24 cellular contexts compared by ENCODE assay signal in the genomic region with DNA sequence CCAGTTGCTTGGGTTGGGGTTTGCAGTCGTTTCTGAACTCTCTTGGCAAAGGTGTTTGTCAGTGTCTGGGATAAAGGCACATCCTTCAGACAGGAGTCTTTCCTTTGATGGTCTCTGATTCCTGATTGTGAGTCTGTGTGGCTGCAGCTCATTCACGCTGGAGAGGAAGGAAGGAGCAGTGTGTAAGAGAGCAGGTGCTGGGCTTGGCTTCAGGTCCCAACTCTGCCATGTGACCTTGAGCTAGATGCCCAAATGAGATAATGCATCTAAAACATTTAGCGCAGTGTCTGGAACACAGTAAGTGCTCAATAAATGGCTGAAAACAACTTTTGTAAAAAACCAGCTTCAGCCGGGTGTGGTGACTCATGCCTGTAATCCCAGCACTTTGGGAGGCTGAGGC. TPM values are rescaled to one million over a fixed set of nuclear protein-coding genes. Genes with fewer than 3 reads are reported as not detected.
DNase-seq lines count a peak whose midpoint lies in the region; FAIRE-seq and TF ChIP-seq lines count a peak whose summit lies in the region.
"Had no signal": no experiment of that assay in that cellular context is flagged by ENCODE, and none has a peak within 500 bp of the region (broad histone marks: within the 10 kb centered on the region; RNA-seq: fewer than 3 reads in every experiment).

No MANE protein-coding gene starts in this region.

- no peak overlapping the region for H3K9ac ChIP-seq in H1 (replicated peaks in 1 of 4; ENCODE audit: extremely low read depth in 1 of 4, low read depth in 3 of 4, low read length in 3 of 4)
- H3K9ac ChIP-seq: KMS-11 had no signal

- no peak overlapping the region for H2BK20ac ChIP-seq in H1 (ENCODE audit: low read length)

- H3K4me1 ChIP-seq in H1 (replicated peaks in 1 of 4; ENCODE audit: control insufficient read depth in 3 of 4, insufficient read depth in 4 of 4, low read length in 3 of 4) (peaks cover 0 to 5% (median 0%) of the 10 kb centered on the region in 4 experiments; a peak in 2 of 7 replicates), small intestine (ENCODE audit: control insufficient read depth in 2 of 2, insufficient read depth in 1 of 2, low read depth in 1 of 2, low read length in 1 of 2) (peaks cover 3 to 4% of the 10 kb centered on the region in 2 donors)
- H3K4me1 ChIP-seq in CD4-positive, alpha-beta memory T cell (ENCODE audit: insufficient read depth, low read length) = no peaks in the 10 kb centered on the region
- H3K4me1 ChIP-seq: HAP-1 had no signal

- no peak overlapping the region for H3K56ac ChIP-seq in H1 (replicated peaks; ENCODE audit: insufficient read length, low read depth, low read length)

- H4K5ac ChIP-seq in H1 (ENCODE audit: insufficient read length, low read depth, low read length) = no peak overlapping the region

- TF ChIP-seq CTCF in H1 (IDR thresholded peaks at IDR 0.05; ENCODE audit: control extremely low read depth in 1 of 3, insufficient read depth in 1 of 3, low read depth in 1 of 3, low read length in 3 of 3) = no peak
- no peak for TF ChIP-seq CTCF in RWPE1 (conservative IDR thresholded peaks at IDR 0.05; ENCODE audit: low read depth)

- peaks cover 0 to 3% (median 0%) of the 10 kb centered on the region in 8 donors for H3K9me3 Mint-ChIP-seq in CD4-positive, alpha-beta memory T cell

- no peak overlapping the region for H3K4me3 ChIP-seq in Jurkat, Clone E6-1 (ENCODE audit: low read length)
- H3K4me3 ChIP-seq in H1 (ENCODE audit: extremely low read depth in 1 of 4, insufficient read depth in 2 of 4, low read depth in 3 of 4, low read length in 4 of 4) (no peak overlapping the region), small intestine (ENCODE audit: low read depth in 1 of 2, low read length in 2 of 2) (no peak overlapping the region)
- H3K4me3 ChIP-seq in CD4-positive, alpha-beta memory T cell (ENCODE audit: low read length in 2 of 2) = no peak overlapping the region
- H3K4me3 ChIP-seq: A549, HAP-1 had no signal

- H4K20me1 ChIP-seq in H1 (replicated peaks in 1 of 2; ENCODE audit: control insufficient read depth in 1 of 2, insufficient read depth in 2 of 2, low read length in 2 of 2) = no peaks in the 10 kb centered on the region

- H2BK12ac ChIP-seq in H1 (ENCODE audit: low read depth, low read length) = no peak overlapping the region; the same call in 1 of the 2 replicates

- no peak overlapping the region for H3K18ac ChIP-seq in H1 (ENCODE audit: extremely low read depth, low read length)

- H3K27ac ChIP-seq in H1 (ENCODE audit: low read depth, low read length) (no peak overlapping the region), small intestine (ENCODE audit: low read depth in 1 of 2, low read length in 1 of 2) (no peak overlapping the region), RWPE1 (no peak overlapping the region)
- H3K27ac ChIP-seq in CD4-positive, alpha-beta memory T cell (ENCODE audit: low read depth, low read length) = no peak overlapping the region
- H3K27ac ChIP-seq: 22Rv1, A549, C4-2B, HL-60, KMS-11 had no signal

- no peak overlapping the region for H3K27ac Mint-ChIP-seq in CD4-positive, alpha-beta memory T cell
- H3K27ac Mint-ChIP-seq: CD4-positive, alpha-beta T cell had no signal

- 85% methylated on average over 4 of the region's 4 CpGs; no CpG with 5 or more reads in 1 of the 2 experiments for WGBS in H1 (ENCODE audit: extremely low coverage in 1 of 2, insufficient coverage in 1 of 2, insufficient read length in 1 of 2, insufficient replicate concordance in 2 of 2, low coverage in 1 of 2, low lambda C conversion rate in 2 of 2, missing lambda C conversion rate in 1 of 2), 2 experiments
- 7 to 44% (median 22%) methylated on average over 4 of the region's 4 CpGs for WGBS in small intestine, 3 donors

- H3K4me1 Mint-ChIP-seq in CD4-positive, alpha-beta memory T cell = peaks cover 0 to 1% (median 0%) of the 10 kb centered on the region in 4 donors

- H2BK15ac ChIP-seq in H1 (ENCODE audit: low read length) = no peak overlapping the region

- H3K79me1 ChIP-seq in H1 (ENCODE audit: low read depth, low read length) = no peaks in the 10 kb centered on the region

- intact Hi-C loops in CD4-positive, alpha-beta memory T cell (cut with micrococcal nuclease) = no loop called here

- CTCF ChIA-PET in H1 (lab: Charles Lee; ENCODE audit: partially characterized antibody) (interaction anchor here (0.6 to 1.9 kb wide), 6 partner anchors 12 to 600 kb away, joined by 3 to 4 read pairs (median 3); no protein-coding TSS in a partner anchor), RWPE1 (lab: Yijun Ruan, JAX) (interaction anchor here (0.6 kb wide), 1 partner anchor 26 kb away, joined by 4 read pairs; no protein-coding TSS in a partner anchor)
- CTCF ChIA-PET in CD4-positive, alpha-beta memory T cell (lab: Charles Lee; ENCODE audit: partially characterized antibody) = no interaction called here

- no peaks in the 10 kb centered on the region; a peak in 1 of 7 replicates for H3K27me3 ChIP-seq in H1 (replicated peaks in 1 of 4; ENCODE audit: control insufficient read depth in 3 of 4, extremely low read depth in 1 of 4, insufficient read depth in 3 of 4, low read length in 3 of 4)
- H3K27me3 ChIP-seq in small intestine (ENCODE audit: control insufficient read depth in 2 of 2, insufficient read depth in 2 of 2, low read length in 2 of 2) = no peaks in the 10 kb centered on the region
- no peaks in the 10 kb centered on the region for H3K27me3 ChIP-seq in CD4-positive, alpha-beta memory T cell (ENCODE audit: insufficient read depth, low read length)

- FAIRE-seq in H1 (lab: Jason Lieb, UNC) (no peak), small intestine (lab: Jason Lieb, UNC) (no peak)
- FAIRE-seq: A549, GM12892, GM18507, HepG2 had no signal

- H3K36me3 ChIP-seq in H1 (ENCODE audit: control insufficient read depth in 2 of 4, insufficient read depth in 4 of 4, low read length in 3 of 4) (no peaks in the 10 kb centered on the region), small intestine (ENCODE audit: control insufficient read depth in 2 of 2, insufficient read depth in 2 of 2, low read length in 2 of 2) (no peaks in the 10 kb centered on the region)
- H3K36me3 ChIP-seq in CD4-positive, alpha-beta memory T cell (ENCODE audit: insufficient read depth, low read length) = no peaks in the 10 kb centered on the region
- H3K36me3 ChIP-seq: HAP-1 had no signal

- H3K23me2 ChIP-seq in H1 (ENCODE audit: low read depth, low read length) = no peaks in the 10 kb centered on the region

- no peaks in the 10 kb centered on the region for H3K36me3 Mint-ChIP-seq in CD4-positive, alpha-beta memory T cell

- H3K4ac ChIP-seq in H1 (replicated peaks; ENCODE audit: insufficient read length, low read depth, low read length) = no peak overlapping the region

- no peak overlapping the region for H2BK5ac ChIP-seq in H1 (ENCODE audit: low read depth, low read length)

- TF ChIP-seq EP300 in H1 (IDR thresholded peaks at IDR 0.05; ENCODE audit: borderline replicate concordance in 1 of 2, low read depth in 2 of 2, low read length in 2 of 2) = no peak

- H4K91ac ChIP-seq in H1 (replicated peaks; ENCODE audit: insufficient read length, low read length) = no peak overlapping the region

- no peak overlapping the region for H3K4me3 Mint-ChIP-seq in CD4-positive, alpha-beta memory T cell
- H3K4me3 Mint-ChIP-seq: CD4-positive, alpha-beta T cell; IgD-negative memory B cell had no signal

- no peak overlapping the region for H4K8ac ChIP-seq in H1 (ENCODE audit: extremely low read depth, insufficient read depth, low read length)

- peak; percentile 51 for DNase-seq in DMS53 (lab: John Stamatoyannopoulos, UW)
- DNase-seq in DMS53 treated with DMSO at 0.1 percent for 48 hours (lab: John Stamatoyannopoulos, UW; ENCODE audit: unreplicated experiment) = no peak
- DNase-seq in Jurkat, Clone E6-1 (ENCODE audit: low read depth, low spot score) = peak; percentile 35
- DNase-seq in H1 (ENCODE audit: low read depth in 1 of 2, low spot score in 2 of 2) = no peak
- peak; percentile 33 for DNase-seq in small intestine
- DNase-seq in RWPE1 (ENCODE audit: low spot score) = no peak
- no peak for DNase-seq in NCI-H2196 (lab: John Stamatoyannopoulos, UW; ENCODE audit: unreplicated experiment)
- DNase-seq in CD4-positive, alpha-beta memory T cell = no peak
- DNase-seq: AML-193; CD4-positive, alpha-beta T cell; GDM1 had no signal

- peaks cover 4 to 5% of the 10 kb centered on the region in 2 experiments; a peak in 2 of 4 replicates for H3K9me3 ChIP-seq in H1 (ENCODE audit: insufficient read depth in 2 of 2, low read depth in 1 of 2, low read length in 1 of 2)
- no peaks in the 10 kb centered on the region for H3K9me3 ChIP-seq in small intestine (ENCODE audit: control insufficient read depth, low read depth)
- no peaks in the 10 kb centered on the region for H3K9me3 ChIP-seq in CD4-positive, alpha-beta memory T cell (ENCODE audit: control insufficient read depth in 1 of 2, low read length in 2 of 2)

- no peak for TF ChIP-seq RAD21 in H1 (IDR thresholded peaks at IDR 0.05 in 1 of 2, conservative IDR thresholded peaks at IDR 0.05 in 1 of 2; ENCODE audit: low read depth in 2 of 2, low read length in 2 of 2)

- H3K27me3 Mint-ChIP-seq in CD4-positive, alpha-beta memory T cell = peaks cover 2 to 5% of the 10 kb centered on the region in 2 donors

- no peak for TF ChIP-seq POLR2A in H1 (IDR thresholded peaks at IDR 0.05; ENCODE audit: control extremely low read depth in 1 of 2, low read depth in 2 of 2, low read length in 2 of 2)

- H3K14ac ChIP-seq in H1 (ENCODE audit: insufficient read length) = no peak overlapping the region

- no peak overlapping the region for H2AK5ac ChIP-seq in H1 (ENCODE audit: low read depth, low read length)

- H3K4me2 ChIP-seq in H1 (ENCODE audit: insufficient read depth in 1 of 2, low read depth in 2 of 2, low read length in 2 of 2) = no peak overlapping the region
- H3K4me2 ChIP-seq: A549, KMS-11 had no signal

- H2BK120ac ChIP-seq in H1 (replicated peaks; ENCODE audit: low read depth, low read length) = no peak overlapping the region

- POLR2A ChIA-PET in H1 (lab: Charles Lee; ENCODE audit: partially characterized antibody) (interaction anchor here (0.6 to 4.8 kb wide), 3 partner anchors 37 to 177 kb away, joined by 3 to 15 read pairs (median 8); a partner anchor contains a TSS), RWPE1 (lab: Yijun Ruan, JAX; ENCODE audit: low non-redundant PET) (no interaction called here)
- POLR2A ChIA-PET in CD4-positive, alpha-beta memory T cell (lab: Charles Lee; ENCODE audit: partially characterized antibody) = no interaction called here

- H3K79me2 ChIP-seq in H1 (ENCODE audit: control insufficient read depth in 1 of 2, insufficient read depth in 2 of 2, low read length in 2 of 2) = no peaks in the 10 kb centered on the region

- H2AFZ ChIP-seq in H1 (ENCODE audit: low read length) = 0 out of 2 replicates have a peak overlapping the region, but pooled peaks have one; percentile 4

- H3K23ac ChIP-seq in H1 (ENCODE audit: insufficient read length) = no peak overlapping the region

RNA-seq across cellular contexts. Expression of a gene that starts 23.6 kb away (rescaled TPM):
- polyA plus RNA-seq in Jurkat, Clone E6-1 (2012; ENCODE audit: insufficient read depth, insufficient read length) = not detected
- total RNA-seq in H1 (2021; fragmentation: NEBNext Ultra II Directional; extraction: Animal tissue kit (Norgen Biotek cat#: 25700)) = not detected in 2 replicates
- polyA plus RNA-seq in H1 (2011; rRNA removed) (not detected in 2 replicates), small intestine (not detected)
- polyA plus RNA-seq in H1 (2011; cell fraction: cytosol; rRNA removed) = not detected
- not detected for polyA plus RNA-seq in H1 (2011; cell fraction: nucleus; rRNA removed)
- not detected in 4 replicates for polyA plus RNA-seq in H1 (2012, experiment 1 of 2)
- polyA plus RNA-seq in H1 (2012, experiment 2 of 2) = not detected
- polyA plus RNA-seq in H1 (2013, experiment 1 of 2) = not detected
- not detected for polyA plus RNA-seq in H1 (2013, experiment 2 of 2)
- not detected in 2 replicates for polyA minus RNA-seq in H1 (2011; rRNA and poly(A)+ RNA removed)
- not detected for polyA minus RNA-seq in H1 (2011; cell fraction: cytosol; rRNA and poly(A)+ RNA removed)
- not detected for polyA minus RNA-seq in H1 (2011; cell fraction: nucleus; rRNA and poly(A)+ RNA removed)
- not detected for total RNA-seq in CD4-positive, alpha-beta memory T cell
- polyA plus RNA-seq in CD4-positive, alpha-beta memory T cell = not detected
- total RNA-seq: CD4-positive, alpha-beta T cell; Daoy; H4; HepG2 had no signal
- polyA plus RNA-seq: A549, BJ, HepG2, IgD-negative memory B cell had no signal

RNA-seq across cellular contexts. Expression of a gene that starts 36.8 kb away (rescaled TPM):
- 1,038 TPM for polyA plus RNA-seq in Jurkat, Clone E6-1 (2012; ENCODE audit: insufficient read depth, insufficient read length)
- 1,454 and 1,516 TPM in 2 replicates for total RNA-seq in H1 (2021; fragmentation: NEBNext Ultra II Directional; extraction: Animal tissue kit (Norgen Biotek cat#: 25700))
- polyA plus RNA-seq in H1 (2011; rRNA removed) (3,329 and 3,697 TPM in 2 replicates), small intestine (1,000 to 10,000 TPM in 2 of 3 donors, 100 to 1,000 TPM in 1; 997 to 1,471 (median 1,010) TPM)
- 2,378 TPM for polyA plus RNA-seq in H1 (2011; cell fraction: cytosol; rRNA removed)
- polyA plus RNA-seq in H1 (2011; cell fraction: nucleus; rRNA removed) = 2,569 TPM
- polyA plus RNA-seq in H1 (2012, experiment 1 of 2) = 1,993 to 2,737 TPM (median 2,451 TPM) in 4 replicates
- polyA plus RNA-seq in H1 (2012, experiment 2 of 2) = 3,069 TPM
- 1,370 TPM for polyA plus RNA-seq in H1 (2013, experiment 1 of 2)
- polyA plus RNA-seq in H1 (2013, experiment 2 of 2) = 1,386 TPM
- 842 and 1,024 TPM in 2 replicates for polyA minus RNA-seq in H1 (2011; rRNA and poly(A)+ RNA removed)
- polyA minus RNA-seq in H1 (2011; cell fraction: cytosol; rRNA and poly(A)+ RNA removed) = 714 TPM
- 749 TPM for polyA minus RNA-seq in H1 (2011; cell fraction: nucleus; rRNA and poly(A)+ RNA removed)
- total RNA-seq in CD4-positive, alpha-beta memory T cell = 100 to 1,000 TPM; 134 to 143 TPM
- 100 to 1,000 TPM; 236 to 245 TPM for polyA plus RNA-seq in CD4-positive, alpha-beta memory T cell
- total RNA-seq: HepG2 had no signal
- polyA plus RNA-seq: HepG2 had no signal

RNA-seq across cellular contexts. Expression of a gene that starts 38.9 kb away (rescaled TPM):
- 86.4 TPM for polyA plus RNA-seq in Jurkat, Clone E6-1 (2012; ENCODE audit: insufficient read depth, insufficient read length)
- 47.3 and 49.6 TPM in 2 replicates for total RNA-seq in H1 (2021; fragmentation: NEBNext Ultra II Directional; extraction: Animal tissue kit (Norgen Biotek cat#: 25700))
- 65.1 and 89.6 TPM in 2 replicates for polyA plus RNA-seq in H1 (2011; rRNA removed)
- 33.8 TPM for polyA plus RNA-seq in H1 (2011; cell fraction: cytosol; rRNA removed)
- polyA plus RNA-seq in H1 (2011; cell fraction: nucleus; rRNA removed) = 39.1 TPM
- 37.4 to 52.9 TPM (median 45.6 TPM) in 4 replicates for polyA plus RNA-seq in H1 (2012, experiment 1 of 2)
- 65.6 TPM for polyA plus RNA-seq in H1 (2012, experiment 2 of 2)
- 35.4 TPM for polyA plus RNA-seq in H1 (2013, experiment 1 of 2)
- polyA plus RNA-seq in H1 (2013, experiment 2 of 2) = 38.4 TPM
- 12.5 and 16.2 TPM in 2 replicates for polyA minus RNA-seq in H1 (2011; rRNA and poly(A)+ RNA removed)
- 28.0 TPM for polyA minus RNA-seq in H1 (2011; cell fraction: cytosol; rRNA and poly(A)+ RNA removed)
- 25.7 TPM for polyA minus RNA-seq in H1 (2011; cell fraction: nucleus; rRNA and poly(A)+ RNA removed)
- polyA plus RNA-seq in small intestine = 100 to 1,000 TPM in 2 of 3 donors, 10 to 100 TPM in 1; 87.8 to 108 (median 107) TPM
- 10 to 100 TPM; 85.8 to 86.0 TPM for total RNA-seq in CD4-positive, alpha-beta memory T cell
- 100 to 1,000 TPM in 1 of 2 donors, 10 to 100 TPM in 1; 83.3 to 152 TPM for polyA plus RNA-seq in CD4-positive, alpha-beta memory T cell

RNA-seq across cellular contexts. Expression of a gene that starts 41.7 kb away (rescaled TPM):
- 31.9 TPM for polyA plus RNA-seq in Jurkat, Clone E6-1 (2012; ENCODE audit: insufficient read depth, insufficient read length)
- total RNA-seq in H1 (2021; fragmentation: NEBNext Ultra II Directional; extraction: Animal tissue kit (Norgen Biotek cat#: 25700)) = 52.7 and 55.0 TPM in 2 replicates
- 27.2 and 45.1 TPM in 2 replicates for polyA plus RNA-seq in H1 (2011; rRNA removed)
- polyA plus RNA-seq in H1 (2011; cell fraction: cytosol; rRNA removed) = 26.4 TPM
- polyA plus RNA-seq in H1 (2011; cell fraction: nucleus; rRNA removed) = 74.8 TPM
- polyA plus RNA-seq in H1 (2012, experiment 1 of 2) = 24.2 to 30.4 TPM (median 27.3 TPM) in 4 replicates
- polyA plus RNA-seq in H1 (2012, experiment 2 of 2) = 25.8 TPM
- 28.4 TPM for polyA plus RNA-seq in H1 (2013, experiment 1 of 2)
- 28.5 TPM for polyA plus RNA-seq in H1 (2013, experiment 2 of 2)
- 14.8 and 18.7 TPM in 2 replicates for polyA minus RNA-seq in H1 (2011; rRNA and poly(A)+ RNA removed)
- polyA minus RNA-seq in H1 (2011; cell fraction: cytosol; rRNA and poly(A)+ RNA removed) = 32.3 TPM
- polyA minus RNA-seq in H1 (2011; cell fraction: nucleus; rRNA and poly(A)+ RNA removed) = 30.9 TPM
- polyA plus RNA-seq in small intestine = 10 to 100 TPM; 31.2 to 38.0 (median 33.8) TPM
- total RNA-seq in CD4-positive, alpha-beta memory T cell = 100 to 1,000 TPM; 137 to 143 TPM
- 10 to 100 TPM; 15.0 to 43.6 TPM for polyA plus RNA-seq in CD4-positive, alpha-beta memory T cell

RNA-seq across cellular contexts. Expression of a gene that starts 59.9 kb away (rescaled TPM):
- polyA plus RNA-seq in Jurkat, Clone E6-1 (2012; ENCODE audit: insufficient read depth, insufficient read length) = 417 TPM
- 131 TPM in 2 replicates for total RNA-seq in H1 (2021; fragmentation: NEBNext Ultra II Directional; extraction: Animal tissue kit (Norgen Biotek cat#: 25700))
- polyA plus RNA-seq in H1 (2011; rRNA removed) = 125 and 192 TPM in 2 replicates
- polyA plus RNA-seq in H1 (2011; cell fraction: cytosol; rRNA removed) = 152 TPM
- 304 TPM for polyA plus RNA-seq in H1 (2011; cell fraction: nucleus; rRNA removed)
- 89.8 to 192 TPM (median 174 TPM) in 4 replicates for polyA plus RNA-seq in H1 (2012, experiment 1 of 2)
- 101 TPM for polyA plus RNA-seq in H1 (2012, experiment 2 of 2)
- polyA plus RNA-seq in H1 (2013, experiment 1 of 2) = 72.0 TPM
- polyA plus RNA-seq in H1 (2013, experiment 2 of 2) = 62.7 TPM
- 60.2 and 75.0 TPM in 2 replicates for polyA minus RNA-seq in H1 (2011; rRNA and poly(A)+ RNA removed)
- 98.5 TPM for polyA minus RNA-seq in H1 (2011; cell fraction: cytosol; rRNA and poly(A)+ RNA removed)
- polyA minus RNA-seq in H1 (2011; cell fraction: nucleus; rRNA and poly(A)+ RNA removed) = 80.7 TPM
- polyA plus RNA-seq in small intestine = 100 to 1,000 TPM; 234 to 361 (median 264) TPM
- 100 to 1,000 TPM; 204 to 212 TPM for total RNA-seq in CD4-positive, alpha-beta memory T cell
- polyA plus RNA-seq in CD4-positive, alpha-beta memory T cell = 100 to 1,000 TPM; 124 to 133 TPM

Comparison
In these comparisons a context has a peak if more than half of its experiments do, and no peak if none do; other contexts are left out.
1. DNase-seq: peak in DMS53 (single experiment), Jurkat, Clone E6-1 (single experiment) and small intestine (single experiment); none in DMS53 treated with DMSO at 0.1 percent for 48 hours (single experiment), H1 (0 of 2), RWPE1 (single experiment), NCI-H2196 (single experiment) and CD4-positive, alpha-beta memory T cell (0 of 5).
2. RNA of a gene that starts 36.8 kb away (polyA plus RNA-seq): 1,370 to 3,697 TPM in H1 and 997 to 1,471 TPM in small intestine; 236 to 245 TPM in CD4-positive, alpha-beta memory T cell; every median in the first group is over 4 times any median in the second.